1 cellular context compared by ENCODE assay signal in genomic region chr4:108592674-108592986, GRCh38.
A peak's percentile ranks its signal among the peaks of the same experiment; 100 is the strongest.
TF ChIP-seq lines count a peak whose summit lies in the region.

No MANE protein-coding gene starts in this region.

TF ChIP-seq in HepG2, 621 proteins besides CTCF, POLR2A, EP300 and RAD21 (continued from another document and continues in another):
- TF ChIP-seq PCBP1 (IDR thresholded peaks at IDR 0.05; ENCODE audit: borderline replicate concordance, low read depth, low read length) (no peak), ZNF317 (CRISPR knock-in tag; IDR thresholded peaks at IDR 0.05) (no peak), ZNF556 (CRISPR knock-in tag; IDR thresholded peaks at IDR 0.05; ENCODE audit: borderline replicate concordance) (no peak), FOXM1 (CRISPR knock-in tag; IDR thresholded peaks at IDR 0.05) (no peak), JUN (CRISPR knock-in tag; IDR thresholded peaks at IDR 0.05) (no peak), SOX6 (IDR thresholded peaks at IDR 0.05) (no peak), SOX6 (CRISPR knock-in tag; IDR thresholded peaks at IDR 0.05) (peak; percentile 58), SNAI1 (CRISPR knock-in tag; IDR thresholded peaks at IDR 0.05; ENCODE audit: borderline replicate concordance) (no peak), ZNF883 (CRISPR knock-in tag; IDR thresholded peaks at IDR 0.05; ENCODE audit: not compliant biosample characterization) (no peak), ZNF224 (CRISPR knock-in tag; IDR thresholded peaks at IDR 0.05) (no peak), NCOA1 (CRISPR knock-in tag; IDR thresholded peaks at IDR 0.05) (no peak), ZBTB44 (CRISPR knock-in tag; IDR thresholded peaks at IDR 0.05) (no peak), ZNF382 (CRISPR knock-in tag; IDR thresholded peaks at IDR 0.05; ENCODE audit: borderline replicate concordance) (no peak), AGO1 (IDR thresholded peaks at IDR 0.05; ENCODE audit: low read depth, low read length, poor library complexity, severe bottlenecking) (no peak), ZNF790 (CRISPR knock-in tag; IDR thresholded peaks at IDR 0.05; ENCODE audit: borderline replicate concordance) (no peak), ZNF619 (CRISPR knock-in tag; IDR thresholded peaks at IDR 0.05) (no peak), MYNN (CRISPR knock-in tag; IDR thresholded peaks at IDR 0.05; ENCODE audit: low read depth) (no peak), ZNF280B (CRISPR knock-in tag; IDR thresholded peaks at IDR 0.05; ENCODE audit: borderline replicate concordance) (no peak), HDAC1 (CRISPR knock-in tag; IDR thresholded peaks at IDR 0.05) (0 out of 2 replicates have a peak, but pooled peaks have one; percentile 51), ZMYM3 (CRISPR knock-in tag; IDR thresholded peaks at IDR 0.05) (peak; percentile 76), ZNF33A (CRISPR knock-in tag; IDR thresholded peaks at IDR 0.05; ENCODE audit: borderline replicate concordance) (no peak), THAP8 (CRISPR knock-in tag; IDR thresholded peaks at IDR 0.05; ENCODE audit: borderline replicate concordance) (no peak), SATB2 (CRISPR knock-in tag; IDR thresholded peaks at IDR 0.05) (no peak), PLRG1 (conservative IDR thresholded peaks at IDR 0.05) (no peak), PHF21A (CRISPR knock-in tag; IDR thresholded peaks at IDR 0.05) (no peak), RCOR2 (CRISPR knock-in tag; IDR thresholded peaks at IDR 0.05) (0 out of 2 replicates have a peak, but pooled peaks have one; percentile 35), KLF13 (CRISPR knock-in tag; IDR thresholded peaks at IDR 0.05) (no peak), ATAD3A (CRISPR knock-in tag; IDR thresholded peaks at IDR 0.05) (no peak), MXD1 (CRISPR knock-in tag; IDR thresholded peaks at IDR 0.05) (no peak), ZBTB37 (CRISPR knock-in tag; IDR thresholded peaks at IDR 0.05) (no peak), STAG1 (CRISPR knock-in tag; IDR thresholded peaks at IDR 0.05) (no peak), KDM4B (CRISPR knock-in tag; IDR thresholded peaks at IDR 0.05) (no peak), ZNF776 (CRISPR knock-in tag; IDR thresholded peaks at IDR 0.05) (no peak), ATRX (CRISPR knock-in tag; IDR thresholded peaks at IDR 0.05; ENCODE audit: borderline replicate concordance) (no peak), KLF16 (CRISPR knock-in tag; IDR thresholded peaks at IDR 0.05) (no peak), FOXK1 (CRISPR knock-in tag; IDR thresholded peaks at IDR 0.05; ENCODE audit: borderline replicate concordance, low read depth) (peak; percentile 25; the same call in 1 of the 2 replicates), ZFP62 (CRISPR knock-in tag; IDR thresholded peaks at IDR 0.05) (no peak)
- TF ChIP-seq, protein P1, sequence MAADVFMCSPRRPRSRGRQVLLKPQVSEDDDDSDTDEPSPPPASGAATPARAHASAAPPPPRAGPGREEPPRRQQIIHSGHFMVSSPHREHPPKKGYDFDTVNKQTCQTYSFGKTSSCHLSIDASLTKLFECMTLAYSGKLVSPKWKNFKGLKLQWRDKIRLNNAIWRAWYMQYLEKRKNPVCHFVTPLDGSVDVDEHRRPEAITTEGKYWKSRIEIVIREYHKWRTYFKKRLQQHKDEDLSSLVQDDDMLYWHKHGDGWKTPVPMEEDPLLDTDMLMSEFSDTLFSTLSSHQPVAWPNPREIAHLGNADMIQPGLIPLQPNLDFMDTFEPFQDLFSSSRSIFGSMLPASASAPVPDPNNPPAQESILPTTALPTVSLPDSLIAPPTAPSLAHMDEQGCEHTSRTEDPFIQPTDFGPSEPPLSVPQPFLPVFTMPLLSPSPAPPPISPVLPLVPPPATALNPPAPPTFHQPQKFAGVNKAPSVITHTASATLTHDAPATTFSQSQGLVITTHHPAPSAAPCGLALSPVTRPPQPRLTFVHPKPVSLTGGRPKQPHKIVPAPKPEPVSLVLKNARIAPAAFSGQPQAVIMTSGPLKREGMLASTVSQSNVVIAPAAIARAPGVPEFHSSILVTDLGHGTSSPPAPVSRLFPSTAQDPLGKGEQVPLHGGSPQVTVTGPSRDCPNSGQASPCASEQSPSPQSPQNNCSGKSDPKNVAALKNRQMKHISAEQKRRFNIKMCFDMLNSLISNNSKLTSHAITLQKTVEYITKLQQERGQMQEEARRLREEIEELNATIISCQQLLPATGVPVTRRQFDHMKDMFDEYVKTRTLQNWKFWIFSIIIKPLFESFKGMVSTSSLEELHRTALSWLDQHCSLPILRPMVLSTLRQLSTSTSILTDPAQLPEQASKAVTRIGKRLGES (CRISPR knock-in tag; IDR thresholded peaks at IDR 0.05; ENCODE audit: borderline replicate concordance): no peak
- TF ChIP-seq, protein P2, sequence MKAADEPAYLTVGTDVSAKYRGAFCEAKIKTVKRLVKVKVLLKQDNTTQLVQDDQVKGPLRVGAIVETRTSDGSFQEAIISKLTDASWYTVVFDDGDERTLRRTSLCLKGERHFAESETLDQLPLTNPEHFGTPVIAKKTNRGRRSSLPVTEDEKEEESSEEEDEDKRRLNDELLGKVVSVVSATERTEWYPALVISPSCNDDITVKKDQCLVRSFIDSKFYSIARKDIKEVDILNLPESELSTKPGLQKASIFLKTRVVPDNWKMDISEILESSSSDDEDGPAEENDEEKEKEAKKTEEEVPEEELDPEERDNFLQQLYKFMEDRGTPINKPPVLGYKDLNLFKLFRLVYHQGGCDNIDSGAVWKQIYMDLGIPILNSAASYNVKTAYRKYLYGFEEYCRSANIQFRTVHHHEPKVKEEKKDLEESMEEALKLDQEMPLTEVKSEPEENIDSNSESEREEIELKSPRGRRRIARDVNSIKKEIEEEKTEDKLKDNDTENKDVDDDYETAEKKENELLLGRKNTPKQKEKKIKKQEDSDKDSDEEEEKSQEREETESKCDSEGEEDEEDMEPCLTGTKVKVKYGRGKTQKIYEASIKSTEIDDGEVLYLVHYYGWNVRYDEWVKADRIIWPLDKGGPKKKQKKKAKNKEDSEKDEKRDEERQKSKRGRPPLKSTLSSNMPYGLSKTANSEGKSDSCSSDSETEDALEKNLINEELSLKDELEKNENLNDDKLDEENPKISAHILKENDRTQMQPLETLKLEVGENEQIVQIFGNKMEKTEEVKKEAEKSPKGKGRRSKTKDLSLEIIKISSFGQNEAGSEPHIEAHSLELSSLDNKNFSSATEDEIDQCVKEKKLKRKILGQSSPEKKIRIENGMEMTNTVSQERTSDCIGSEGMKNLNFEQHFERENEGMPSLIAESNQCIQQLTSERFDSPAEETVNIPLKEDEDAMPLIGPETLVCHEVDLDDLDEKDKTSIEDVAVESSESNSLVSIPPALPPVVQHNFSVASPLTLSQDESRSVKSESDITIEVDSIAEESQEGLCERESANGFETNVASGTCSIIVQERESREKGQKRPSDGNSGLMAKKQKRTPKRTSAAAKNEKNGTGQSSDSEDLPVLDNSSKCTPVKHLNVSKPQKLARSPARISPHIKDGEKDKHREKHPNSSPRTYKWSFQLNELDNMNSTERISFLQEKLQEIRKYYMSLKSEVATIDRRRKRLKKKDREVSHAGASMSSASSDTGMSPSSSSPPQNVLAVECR (CRISPR knock-in tag; IDR thresholded peaks at IDR 0.05; ENCODE audit: borderline replicate concordance): no peak
- TF ChIP-seq, protein P3, sequence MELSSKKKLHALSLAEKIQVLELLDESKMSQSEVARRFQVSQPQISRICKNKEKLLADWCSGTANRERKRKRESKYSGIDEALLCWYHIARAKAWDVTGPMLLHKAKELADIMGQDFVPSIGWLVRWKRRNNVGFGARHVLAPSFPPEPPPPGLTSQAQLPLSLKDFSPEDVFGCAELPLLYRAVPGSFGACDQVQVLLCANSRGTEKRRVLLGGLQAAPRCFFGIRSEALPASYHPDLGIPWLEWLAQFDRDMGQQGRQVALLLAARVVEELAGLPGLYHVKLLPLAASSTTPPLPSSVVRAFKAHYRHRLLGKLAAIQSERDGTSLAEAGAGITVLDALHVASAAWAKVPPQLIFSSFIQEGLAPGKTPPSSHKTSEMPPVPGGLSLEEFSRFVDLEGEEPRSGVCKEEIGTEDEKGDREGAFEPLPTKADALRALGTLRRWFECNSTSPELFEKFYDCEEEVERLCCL (CRISPR knock-in tag; IDR thresholded peaks at IDR 0.05; ENCODE audit: borderline replicate concordance): no peak
- TF ChIP-seq, protein P4, sequence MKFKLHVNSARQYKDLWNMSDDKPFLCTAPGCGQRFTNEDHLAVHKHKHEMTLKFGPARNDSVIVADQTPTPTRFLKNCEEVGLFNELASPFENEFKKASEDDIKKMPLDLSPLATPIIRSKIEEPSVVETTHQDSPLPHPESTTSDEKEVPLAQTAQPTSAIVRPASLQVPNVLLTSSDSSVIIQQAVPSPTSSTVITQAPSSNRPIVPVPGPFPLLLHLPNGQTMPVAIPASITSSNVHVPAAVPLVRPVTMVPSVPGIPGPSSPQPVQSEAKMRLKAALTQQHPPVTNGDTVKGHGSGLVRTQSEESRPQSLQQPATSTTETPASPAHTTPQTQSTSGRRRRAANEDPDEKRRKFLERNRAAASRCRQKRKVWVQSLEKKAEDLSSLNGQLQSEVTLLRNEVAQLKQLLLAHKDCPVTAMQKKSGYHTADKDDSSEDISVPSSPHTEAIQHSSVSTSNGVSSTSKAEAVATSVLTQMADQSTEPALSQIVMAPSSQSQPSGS (CRISPR knock-in tag; IDR thresholded peaks at IDR 0.05): no peak
- TF ChIP-seq, protein P5, sequence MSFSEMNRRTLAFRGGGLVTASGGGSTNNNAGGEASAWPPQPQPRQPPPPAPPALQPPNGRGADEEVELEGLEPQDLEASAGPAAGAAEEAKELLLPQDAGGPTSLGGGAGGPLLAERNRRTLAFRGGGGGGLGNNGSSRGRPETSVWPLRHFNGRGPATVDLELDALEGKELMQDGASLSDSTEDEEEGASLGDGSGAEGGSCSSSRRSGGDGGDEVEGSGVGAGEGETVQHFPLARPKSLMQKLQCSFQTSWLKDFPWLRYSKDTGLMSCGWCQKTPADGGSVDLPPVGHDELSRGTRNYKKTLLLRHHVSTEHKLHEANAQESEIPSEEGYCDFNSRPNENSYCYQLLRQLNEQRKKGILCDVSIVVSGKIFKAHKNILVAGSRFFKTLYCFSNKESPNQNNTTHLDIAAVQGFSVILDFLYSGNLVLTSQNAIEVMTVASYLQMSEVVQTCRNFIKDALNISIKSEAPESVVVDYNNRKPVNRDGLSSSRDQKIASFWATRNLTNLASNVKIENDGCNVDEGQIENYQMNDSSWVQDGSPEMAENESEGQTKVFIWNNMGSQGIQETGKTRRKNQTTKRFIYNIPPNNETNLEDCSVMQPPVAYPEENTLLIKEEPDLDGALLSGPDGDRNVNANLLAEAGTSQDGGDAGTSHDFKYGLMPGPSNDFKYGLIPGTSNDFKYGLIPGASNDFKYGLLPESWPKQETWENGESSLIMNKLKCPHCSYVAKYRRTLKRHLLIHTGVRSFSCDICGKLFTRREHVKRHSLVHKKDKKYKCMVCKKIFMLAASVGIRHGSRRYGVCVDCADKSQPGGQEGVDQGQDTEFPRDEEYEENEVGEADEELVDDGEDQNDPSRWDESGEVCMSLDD (CRISPR knock-in tag; IDR thresholded peaks at IDR 0.05; ENCODE audit: borderline replicate concordance): no peak
